8 cellular contexts compared by ENCODE assay signal in genomic region chr10:119178371-119179119, GRCh38. TPM values are rescaled to one million over a fixed set of nuclear protein-coding genes. Genes with fewer than 3 reads are reported as not detected.
A peak's percentile ranks its signal among the peaks of the same experiment; 100 is the strongest.
DNase-seq lines count a peak whose midpoint lies in the region; ATAC-seq and TF ChIP-seq lines count a peak whose summit lies in the region.

PRDX3 (minus strand) TSS chr10:119178812; CDS start chr10:119178790, 22 bp downstream.

- H3K4me3 Mint-ChIP-seq in activated CD8-positive, alpha-beta memory T cell treated with anti-CD3 and anti-CD28 coated beads, Interleukin-2, amount 10 ng/mL, durations not matched to agents 7 days and 5 days: peak within 1 kb of the TSS; percentile 96
- H3K4me3 Mint-ChIP-seq in endodermal cell: peak within 1 kb of the TSS; percentile 87
- H3K4me3 Mint-ChIP-seq in mesothelial cell of epicardium: peak within 1 kb of the TSS; percentile 98

- H3K27me3 ChIP-seq in endodermal cell (ENCODE audit: control insufficient read depth, insufficient read depth, low read length, poor library complexity, severe bottlenecking): no peaks in the 10 kb centered on the region

- TF ChIP-seq CTCF in endodermal cell (conservative IDR thresholded peaks at IDR 0.05): peak; percentile 21
- TF ChIP-seq CTCF in mesothelial cell of epicardium (IDR thresholded peaks at IDR 0.05; ENCODE audit: unreplicated experiment): no peak

- peak within 1 kb of the TSS; percentile 95 for H3K4me3 ChIP-seq in endodermal cell (ENCODE audit: low read length)

- peaks cover 35% of the 10 kb centered on the region for H3K4me1 Mint-ChIP-seq in activated CD8-positive, alpha-beta memory T cell treated with anti-CD3 and anti-CD28 coated beads, Interleukin-2, amount 10 ng/mL, durations not matched to agents 7 days and 5 days
- peaks cover 21% of the 10 kb centered on the region for H3K4me1 Mint-ChIP-seq in endodermal cell
- peaks cover 23% of the 10 kb centered on the region for H3K4me1 Mint-ChIP-seq in mesothelial cell of epicardium

- DNase-seq in COR-L47 (lab: John Stamatoyannopoulos, UW) (peak; percentile 69), HUDEP-2 (lab: John Stamatoyannopoulos, UW; ENCODE audit: unreplicated experiment in 76 of 76) (peak in 75 of 76 experiments; percentile 5 to 93 (median 80)), NOMO-1 treated with dmso at 0.1 percent for 144 hours (lab: John Stamatoyannopoulos, UW; ENCODE audit: unreplicated experiment) (peak; percentile 80), endodermal cell (peak; percentile 97), mesothelial cell of epicardium (ENCODE audit: low spot score in 2 of 2, unreplicated experiment in 2 of 2) (peak; percentile 93 to 94)
- DNase-seq in activated CD8-positive, alpha-beta memory T cell treated with anti-CD3 and anti-CD28 coated beads, Interleukin-2, amount 10 ng/mL, durations not matched to agents 7 days and 5 days: peak; percentile 96
- peak; percentile 80 to 88 for DNase-seq in stimulated activated CD8-positive, alpha-beta memory T cell treated with anti-CD3 and anti-CD28 coated beads, Interleukin-2, amount 100 ng/mL, for 1 hour (ENCODE audit: low read depth in 2 of 2)

- ATAC-seq in GM21367 (IDR thresholded peaks at IDR 0.05; ENCODE audit: unreplicated experiment): peak; percentile 89
- peak; percentile 96 for ATAC-seq in activated CD8-positive, alpha-beta memory T cell treated with anti-CD3 and anti-CD28 coated beads, Interleukin-2, amount 10 ng/mL, durations not matched to agents 7 days and 5 days

- H3K27ac Mint-ChIP-seq in activated CD8-positive, alpha-beta memory T cell treated with anti-CD3 and anti-CD28 coated beads, Interleukin-2, amount 10 ng/mL, durations not matched to agents 7 days and 5 days: peak within 1 kb of the TSS; percentile 97
- H3K27ac Mint-ChIP-seq in endodermal cell (peak within 1 kb of the TSS; percentile 94), mesothelial cell of epicardium (peak within 1 kb of the TSS; percentile 95)

- peaks cover 17% of the 10 kb centered on the region for H3K36me3 ChIP-seq in endodermal cell (ENCODE audit: control insufficient read depth, insufficient read depth, low read length)

- WGBS in endodermal cell (ENCODE audit: insufficient coverage in 1 of 2, insufficient read length in 1 of 2), 2 experiments: 0% methylated on average over 19 to 45 of the region's 45 CpGs

- peaks cover 14% of the 10 kb centered on the region for H3K4me1 ChIP-seq in endodermal cell (ENCODE audit: control insufficient read depth, insufficient read depth, low read length)

- H3K36me3 Mint-ChIP-seq in activated CD8-positive, alpha-beta memory T cell treated with anti-CD3 and anti-CD28 coated beads, Interleukin-2, amount 10 ng/mL, durations not matched to agents 7 days and 5 days: peaks cover 25% of the 10 kb centered on the region
- peaks cover 27% of the 10 kb centered on the region for H3K36me3 Mint-ChIP-seq in endodermal cell (ENCODE audit: low read depth)
- H3K36me3 Mint-ChIP-seq in mesothelial cell of epicardium: peaks cover 3% of the 10 kb centered on the region

- no peaks in the 10 kb centered on the region for H3K9me3 Mint-ChIP-seq in activated CD8-positive, alpha-beta memory T cell treated with anti-CD3 and anti-CD28 coated beads, Interleukin-2, amount 10 ng/mL, durations not matched to agents 7 days and 5 days (ENCODE audit: low read depth)
- H3K9me3 Mint-ChIP-seq in endodermal cell (peaks cover 13% of the 10 kb centered on the region), mesothelial cell of epicardium (no peaks in the 10 kb centered on the region)

- H3K9me3 ChIP-seq in endodermal cell (ENCODE audit: control insufficient read depth, low read length): no peaks in the 10 kb centered on the region

- H3K27me3 Mint-ChIP-seq in activated CD8-positive, alpha-beta memory T cell treated with anti-CD3 and anti-CD28 coated beads, Interleukin-2, amount 10 ng/mL, durations not matched to agents 7 days and 5 days: no peaks in the 10 kb centered on the region
- H3K27me3 Mint-ChIP-seq in endodermal cell (ENCODE audit: insufficient read depth): no peaks in the 10 kb centered on the region
- H3K27me3 Mint-ChIP-seq in mesothelial cell of epicardium (ENCODE audit: low read depth): no peaks in the 10 kb centered on the region

- CTCF ChIA-PET in activated CD8-positive, alpha-beta memory T cell treated with anti-CD3 and anti-CD28 coated beads, Interleukin-2, amount 10 ng/mL, durations not matched to agents 7 days and 5 days (lab: Charles Lee): interaction anchor here (0.8 to 1.5 kb wide), 5 partner anchors 11 to 266 kb away, joined by 3 to 8 read pairs (median 5); no protein-coding TSS in a partner anchor

- H3K27ac ChIP-seq in endodermal cell (ENCODE audit: low read depth, low read length): peak within 1 kb of the TSS; percentile 76

- H3K9ac ChIP-seq in endodermal cell (ENCODE audit: extremely low read depth, low read length, poor library complexity, severe bottlenecking): peak within 1 kb of the TSS; percentile 56

RNA-seq across cellular contexts. Expression of gene PRDX3, which starts in this region (rescaled TPM):
- total RNA-seq in activated CD8-positive, alpha-beta memory T cell treated with anti-CD3 and anti-CD28 coated beads, Interleukin-2, amount 10 ng/mL, durations not matched to agents 7 days and 5 days: 100 to 1,000 TPM; 124 to 166 TPM
- total RNA-seq in endodermal cell (100 to 1,000 TPM; 153 to 173 TPM), mesothelial cell of epicardium (85.7 to 91.5 TPM (median 86.5 TPM) in 3 replicates)
- polyA plus RNA-seq in endodermal cell (2013, experiment 1 of 2): 242 TPM
- polyA plus RNA-seq in endodermal cell (2013, experiment 2 of 2): 229 TPM

Comparison
In these comparisons a context has a peak if more than half of its experiments do, and no peak if none do; other contexts are left out.
1. Peak in every context shown above with its lines: DNase-seq, ATAC-seq, H3K4me3 ChIP-seq and H3K27ac ChIP-seq.